Comparison of ENCODE assay signal across 17 cellular contexts in genomic region chr5:120564013-120564412, GRCh38.
"Had no signal": no experiment of that assay in that cellular context is flagged by ENCODE, and none has a peak within 500 bp of the region (broad histone marks: within the 10 kb centered on the region; RNA-seq: fewer than 3 reads in every experiment).

No MANE protein-coding gene starts in this region.

- H3K9me3 Mint-ChIP-seq: activated CD4-positive, alpha-beta memory T cell treated with anti-CD3 and anti-CD28 coated beads for 36 hours had no signal

- H3K4me3 Mint-ChIP-seq: activated CD4-positive, alpha-beta memory T cell treated with anti-CD3 and anti-CD28 coated beads for 36 hours; activated CD4-positive, alpha-beta T cell treated with anti-CD3 and anti-CD28 coated beads for 36 hours; activated naive CD8-positive, alpha-beta T cell; nephron; stimulated activated naive CD8-positive, alpha-beta T cell treated with anti-CD3 and anti-CD28 coated beads, Interleukin-15, amount 100 ng/mL, for 72 hours had no signal

- H3K4me1 ChIP-seq: esophagus muscularis mucosa, heart right ventricle, suprapubic skin had no signal

- H3K4me3 ChIP-seq: esophagus muscularis mucosa, heart right ventricle, smooth muscle cell, suprapubic skin had no signal

- H3K27ac ChIP-seq: esophagus muscularis mucosa, heart right ventricle, suprapubic skin, VCaP had no signal

- H3K36me3 ChIP-seq: esophagus muscularis mucosa, heart right ventricle, suprapubic skin had no signal

- H3K9me3 ChIP-seq: esophagus muscularis mucosa, suprapubic skin had no signal

- H3K36me3 Mint-ChIP-seq: activated CD4-positive, alpha-beta memory T cell treated with anti-CD3 and anti-CD28 coated beads for 36 hours; activated naive CD8-positive, alpha-beta T cell had no signal

- H3K27ac Mint-ChIP-seq: activated CD4-positive, alpha-beta memory T cell treated with anti-CD3 and anti-CD28 coated beads for 36 hours; activated CD4-positive, alpha-beta T cell treated with anti-CD3 and anti-CD28 coated beads for 36 hours; activated naive CD8-positive, alpha-beta T cell; nephron; stimulated activated naive CD8-positive, alpha-beta T cell treated with anti-CD3 and anti-CD28 coated beads, Interleukin-15, amount 100 ng/mL, for 72 hours had no signal

- H3K4me2 ChIP-seq: smooth muscle cell had no signal

- H3K4me1 Mint-ChIP-seq: activated CD4-positive, alpha-beta T cell treated with anti-CD3 and anti-CD28 coated beads for 36 hours; nephron; stimulated activated naive CD8-positive, alpha-beta T cell treated with anti-CD3 and anti-CD28 coated beads, Interleukin-15, amount 100 ng/mL, for 72 hours had no signal

- H3K27me3 Mint-ChIP-seq: activated CD4-positive, alpha-beta memory T cell treated with anti-CD3 and anti-CD28 coated beads for 36 hours; activated CD4-positive, alpha-beta T cell treated with anti-CD3 and anti-CD28 coated beads for 36 hours; activated naive CD8-positive, alpha-beta T cell; stimulated activated naive CD8-positive, alpha-beta T cell treated with anti-CD3 and anti-CD28 coated beads, Interleukin-15, amount 100 ng/mL, for 72 hours had no signal

- ATAC-seq: activated CD4-positive, alpha-beta T cell treated with anti-CD3 and anti-CD28 coated beads for 36 hours; heart right ventricle; left cardiac atrium; sciatic nerve; stimulated activated naive CD8-positive, alpha-beta T cell treated with anti-CD3 and anti-CD28 coated beads, Interleukin-15, amount 100 ng/mL, for 72 hours had no signal

- DNase-seq: activated CD4-positive, alpha-beta memory T cell treated with anti-CD3 and anti-CD28 coated beads for 36 hours; activated CD4-positive, alpha-beta T cell treated with anti-CD3 and anti-CD28 coated beads for 36 hours; activated T-cell treated with anti-CD3 and anti-CD28 coated beads for 4 hours; effector CD4-positive, alpha-beta T cell; heart right ventricle; left cardiac atrium; nucleus accumbens; stimulated activated CD4-positive, alpha-beta T cell treated with anti-CD3 and anti-CD28 coated beads, Interleukin-4, amount 100 ng/mL, for 1 hour; stimulated activated naive CD8-positive, alpha-beta T cell treated with anti-CD3 and anti-CD28 coated beads, Interleukin-15, amount 100 ng/mL, for 72 hours; trophoblast cell had no signal

- H3K27me3 ChIP-seq: esophagus muscularis mucosa, heart right ventricle, suprapubic skin had no signal
